In genomic region chr12:34107016-34107415, GRCh38 we compare ENCODE assay signal across 16 cellular contexts.
DNase-seq lines count a peak whose midpoint lies in the region; ATAC-seq and TF ChIP-seq lines count a peak whose summit lies in the region.
"Had no signal": no experiment of that assay in that cellular context is flagged by ENCODE, and none has a peak within 500 bp of the region (broad histone marks: within the 10 kb centered on the region; RNA-seq: fewer than 3 reads in every experiment).

No MANE protein-coding gene starts in this region.

- peaks cover 7% of the 10 kb centered on the region for H3K36me3 Mint-ChIP-seq in endothelial cell (ENCODE audit: low read depth, unreplicated experiment)
- no peaks in the 10 kb centered on the region for H3K36me3 Mint-ChIP-seq in T-helper 2 cell treated with Interferon-gamma antibody and Interleukin-4, amounts not matched to agents 5 μg/mL and 100 μg/mL, for 36 hours (ENCODE audit: low read depth)
- H3K36me3 Mint-ChIP-seq: CD4-positive, CD25-positive, alpha-beta regulatory T cell; CD8-positive, alpha-beta T cell had no signal

- no peak overlapping the region for H3K4ac ChIP-seq in mesenchymal stem cell (ENCODE audit: low read depth in 1 of 2, low read length in 2 of 2)

- peak overlapping the region; percentile 27 for H4K91ac ChIP-seq in mesenchymal stem cell (ENCODE audit: low read length)

- H3K27ac ChIP-seq in mesenchymal stem cell (ENCODE audit: low read length, poor library complexity, severe bottlenecking) (no peak overlapping the region), aorta (ENCODE audit: low read depth in 1 of 2, low read length in 2 of 2) (no peak overlapping the region)
- H3K27ac ChIP-seq: BLaER1, C4-2B had no signal

- no peaks in the 10 kb centered on the region for H3K4me1 ChIP-seq in mesenchymal stem cell (ENCODE audit: control insufficient read depth, insufficient read depth, low read depth, low read length)
- H3K4me1 ChIP-seq in aorta (ENCODE audit: control insufficient read depth in 1 of 2, insufficient read depth in 2 of 2, low read length in 2 of 2) = no peaks in the 10 kb centered on the region
- H3K4me1 ChIP-seq: BLaER1, HAP-1 had no signal

- no peak overlapping the region for H2BK15ac ChIP-seq in mesenchymal stem cell (ENCODE audit: low read depth, poor library complexity, severe bottlenecking)

- ATAC-seq in aorta (ENCODE audit: low FRiP score) = peak; percentile 34
- ATAC-seq in HG03432 (IDR thresholded peaks at IDR 0.05; ENCODE audit: unreplicated experiment) = no peak
- ATAC-seq: CD8-positive, alpha-beta T cell had no signal

- H2BK12ac ChIP-seq in mesenchymal stem cell (ENCODE audit: low read length in 2 of 2) = no peak overlapping the region

- H3K9me3 Mint-ChIP-seq in endothelial cell (ENCODE audit: unreplicated experiment) = peaks cover 19% of the 10 kb centered on the region
- H3K9me3 Mint-ChIP-seq in T-helper 2 cell treated with Interferon-gamma antibody and Interleukin-4, amounts not matched to agents 5 μg/mL and 100 μg/mL, for 36 hours = no peaks in the 10 kb centered on the region
- H3K9me3 Mint-ChIP-seq: CD4-positive, CD25-positive, alpha-beta regulatory T cell; CD8-positive, alpha-beta T cell had no signal

- H3K27me3 ChIP-seq in mesenchymal stem cell (ENCODE audit: control insufficient read depth in 1 of 2, insufficient read depth in 1 of 2, low read length in 2 of 2) = peaks cover 0 to 5% of the 10 kb centered on the region in 2 experiments
- H3K27me3 ChIP-seq in aorta (ENCODE audit: control insufficient read depth in 1 of 2, insufficient read depth in 2 of 2, low read length in 1 of 2) = no peaks in the 10 kb centered on the region
- H3K27me3 ChIP-seq: BLaER1 had no signal

- no peak overlapping the region for H3K4me2 ChIP-seq in mesenchymal stem cell (ENCODE audit: low read length, poor library complexity, severe bottlenecking)
- H3K4me2 ChIP-seq: BLaER1 had no signal

- peaks cover 9% of the 10 kb centered on the region for H3K27me3 Mint-ChIP-seq in endothelial cell (ENCODE audit: unreplicated experiment)
- H3K27me3 Mint-ChIP-seq in T-helper 2 cell treated with Interferon-gamma antibody and Interleukin-4, amounts not matched to agents 5 μg/mL and 100 μg/mL, for 36 hours (ENCODE audit: low read depth) = peaks cover 8% of the 10 kb centered on the region

- H3K23ac ChIP-seq in mesenchymal stem cell (ENCODE audit: low read length in 2 of 2) = no peak overlapping the region

- H3K4me3 Mint-ChIP-seq in endothelial cell (ENCODE audit: unreplicated experiment) = peak overlapping the region; percentile 70
- no peak overlapping the region for H3K4me3 Mint-ChIP-seq in T-helper 2 cell treated with Interferon-gamma antibody and Interleukin-4, amounts not matched to agents 5 μg/mL and 100 μg/mL, for 36 hours
- H3K4me3 Mint-ChIP-seq: CD4-positive, CD25-positive, alpha-beta regulatory T cell; CD8-positive, alpha-beta T cell; HFFc6 had no signal

- peak overlapping the region; percentile 59 for H3K27ac Mint-ChIP-seq in endothelial cell (ENCODE audit: unreplicated experiment)
- no peak overlapping the region for H3K27ac Mint-ChIP-seq in T-helper 2 cell treated with Interferon-gamma antibody and Interleukin-4, amounts not matched to agents 5 μg/mL and 100 μg/mL, for 36 hours
- H3K27ac Mint-ChIP-seq: CD4-positive, CD25-positive, alpha-beta regulatory T cell; CD8-positive, alpha-beta T cell; HFFc6 had no signal

- H2AFZ ChIP-seq in mesenchymal stem cell (ENCODE audit: low read depth, low read length) = no peak overlapping the region

- DNase-seq in endothelial cell (ENCODE audit: low spot score) = no peak
- no peak for DNase-seq in mesenchymal stem cell
- DNase-seq in aorta = peak in 1 of 2 donors; percentile 61
- DNase-seq in NCI-H1417 treated with DMSO at 0.1 percent for 48 hours (lab: John Stamatoyannopoulos, UW) = no peak
- no peak for DNase-seq in T-helper 2 cell treated with Interferon-gamma antibody and Interleukin-4, amounts not matched to agents 5 μg/mL and 100 μg/mL, for 36 hours (ENCODE audit: low spot score)
- DNase-seq: Caco-2; CD4-positive, CD25-positive, alpha-beta regulatory T cell; CD8-positive, alpha-beta T cell; DMS153; DND-41; GOT3; HFFc6 had no signal

- H3K14ac ChIP-seq in mesenchymal stem cell (ENCODE audit: low read length in 2 of 2) = no peak overlapping the region

- WGBS in mesenchymal stem cell = 78% methylated on average over 11 of the region's 11 CpGs
- WGBS in aorta, 2 donors = 87 to 88% methylated on average over 11 of the region's 11 CpGs

- no peaks in the 10 kb centered on the region for H3K79me1 ChIP-seq in mesenchymal stem cell (replicated peaks; ENCODE audit: low read length, poor library complexity, severe bottlenecking)

- intact Hi-C loops in aorta (cut with DNase I) = no loop called here

- H3K4me3 ChIP-seq in mesenchymal stem cell (ENCODE audit: insufficient read depth in 1 of 2, low read depth in 1 of 2, low read length in 2 of 2) = no peak overlapping the region
- no peak overlapping the region for H3K4me3 ChIP-seq in aorta (ENCODE audit: low read length in 2 of 2)
- H3K4me3 ChIP-seq: BLaER1, HAP-1 had no signal

- H3K36me3 ChIP-seq in mesenchymal stem cell (ENCODE audit: control insufficient read depth in 1 of 2, insufficient read depth in 2 of 2, low read depth in 1 of 2, low read length in 2 of 2) = no peaks in the 10 kb centered on the region
- no peaks in the 10 kb centered on the region for H3K36me3 ChIP-seq in aorta (ENCODE audit: control insufficient read depth in 1 of 2, insufficient read depth in 2 of 2, low read length in 1 of 2)
- H3K36me3 ChIP-seq: BLaER1, HAP-1 had no signal

- TF ChIP-seq CTCF in endothelial cell (IDR thresholded peaks at IDR 0.05; ENCODE audit: unreplicated experiment) = no peak

- no peak overlapping the region for H3K18ac ChIP-seq in mesenchymal stem cell (ENCODE audit: low read depth in 1 of 2, low read length in 2 of 2)

- no peak overlapping the region for H2BK5ac ChIP-seq in mesenchymal stem cell (ENCODE audit: low read depth, low read length, poor library complexity, severe bottlenecking)

- H2BK120ac ChIP-seq in mesenchymal stem cell (ENCODE audit: low read depth, low read length) = no peak overlapping the region

- H3K9me3 ChIP-seq in mesenchymal stem cell (ENCODE audit: control insufficient read depth, low read length) = no peaks in the 10 kb centered on the region
- no peaks in the 10 kb centered on the region for H3K9me3 ChIP-seq in aorta (ENCODE audit: control insufficient read depth, low read length)
- H3K9me3 ChIP-seq: HAP-1 had no signal

- no peak overlapping the region for H2AK5ac ChIP-seq in mesenchymal stem cell (ENCODE audit: low read length, severe bottlenecking)

- H3K9ac ChIP-seq in mesenchymal stem cell (ENCODE audit: low read length) = no peak overlapping the region
- H3K9ac ChIP-seq: BLaER1 had no signal

- H4K8ac ChIP-seq in mesenchymal stem cell (ENCODE audit: low read length) = no peak overlapping the region

- no peaks in the 10 kb centered on the region for H3K4me1 Mint-ChIP-seq in endothelial cell (ENCODE audit: unreplicated experiment)
- H3K4me1 Mint-ChIP-seq in T-helper 2 cell treated with Interferon-gamma antibody and Interleukin-4, amounts not matched to agents 5 μg/mL and 100 μg/mL, for 36 hours (ENCODE audit: low read depth) = no peaks in the 10 kb centered on the region
- H3K4me1 Mint-ChIP-seq: CD4-positive, CD25-positive, alpha-beta regulatory T cell had no signal
